12 cellular contexts compared by ENCODE assay signal in the genomic region with DNA sequence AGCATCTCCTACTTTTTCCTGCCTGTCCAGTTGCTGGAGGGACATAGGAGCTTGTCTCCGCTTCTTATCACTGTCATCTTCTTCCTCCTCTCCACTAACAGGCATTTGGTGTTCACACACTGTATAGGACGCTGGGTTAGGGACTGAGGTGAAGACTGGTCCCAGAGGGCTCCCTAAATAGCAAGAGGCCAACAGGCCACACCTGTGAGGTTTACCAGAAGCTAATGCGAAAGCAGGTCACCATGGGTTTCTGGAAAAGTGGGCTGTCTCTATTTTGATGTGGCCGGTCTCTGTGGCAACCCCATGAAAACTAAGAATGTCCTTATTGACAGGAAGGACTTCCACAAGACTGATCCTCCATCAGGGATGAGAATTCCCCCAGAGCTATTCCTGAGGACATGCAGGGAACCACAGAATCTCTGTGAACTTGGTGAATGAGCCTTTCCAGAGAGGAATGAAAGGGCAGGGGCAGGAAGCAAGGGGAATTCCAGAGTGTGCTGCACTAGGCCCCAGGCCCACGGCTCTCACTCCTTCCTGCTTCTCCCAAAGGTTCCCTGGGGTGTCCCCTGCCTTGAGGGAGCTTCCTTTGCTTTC.
DNase-seq lines count a peak whose midpoint lies in the region; ATAC-seq and TF ChIP-seq lines count a peak whose summit lies in the region.
"Had no signal": no experiment of that assay in that cellular context is flagged by ENCODE, and none has a peak within 500 bp of the region (broad histone marks: within the 10 kb centered on the region; RNA-seq: fewer than 3 reads in every experiment).

No MANE protein-coding gene starts in this region.

- no peak overlapping the region for H3K4me3 Mint-ChIP-seq in T-helper 1 cell treated with Interleukin-12 subunit alpha and Interleukin-12 subunit beta and Interleukin-4 antibody, amounts not matched to agents 30 μg/mL and 1 μg/mL, for 36 hours
- H3K4me3 Mint-ChIP-seq in stimulated activated naive CD8-positive, alpha-beta T cell treated with anti-CD3 and anti-CD28 coated beads, Interleukin-15, amount 100 ng/mL, for 72 hours, result no peak overlapping the region

- H3K79me2 ChIP-seq in OCI-LY3 (ENCODE audit: low read length), result no peaks in the 10 kb centered on the region; the same call in 1 of the 2 replicates

- H3K9me3 ChIP-seq in OCI-LY3 (ENCODE audit: insufficient read depth, low read length), result no peaks in the 10 kb centered on the region

- no peaks in the 10 kb centered on the region; the same call in 1 of the 2 replicates for H3K27me3 ChIP-seq in OCI-LY3 (ENCODE audit: low read depth, low read length)

- H3K27me3 Mint-ChIP-seq in T-helper 1 cell treated with Interleukin-12 subunit alpha and Interleukin-12 subunit beta and Interleukin-4 antibody, amounts not matched to agents 30 μg/mL and 1 μg/mL, for 36 hours (ENCODE audit: low read depth), result no peaks in the 10 kb centered on the region
- no peaks in the 10 kb centered on the region for H3K27me3 Mint-ChIP-seq in stimulated activated naive CD8-positive, alpha-beta T cell treated with anti-CD3 and anti-CD28 coated beads, Interleukin-15, amount 100 ng/mL, for 72 hours

- 0 out of 2 replicates have a peak overlapping the region, but pooled peaks have one; percentile 15 for H3K9ac ChIP-seq in OCI-LY3 (ENCODE audit: low read length)

- peak overlapping the region; percentile 15 for H3K27ac Mint-ChIP-seq in T-helper 1 cell treated with Interleukin-12 subunit alpha and Interleukin-12 subunit beta and Interleukin-4 antibody, amounts not matched to agents 30 μg/mL and 1 μg/mL, for 36 hours
- H3K27ac Mint-ChIP-seq in stimulated activated naive CD8-positive, alpha-beta T cell treated with anti-CD3 and anti-CD28 coated beads, Interleukin-15, amount 100 ng/mL, for 72 hours, result peak overlapping the region in 1 of 2 donors; percentile 66

- H3K9me3 Mint-ChIP-seq in T-helper 1 cell treated with Interleukin-12 subunit alpha and Interleukin-12 subunit beta and Interleukin-4 antibody, amounts not matched to agents 30 μg/mL and 1 μg/mL, for 36 hours, result no peaks in the 10 kb centered on the region
- H3K9me3 Mint-ChIP-seq in stimulated activated naive CD8-positive, alpha-beta T cell treated with anti-CD3 and anti-CD28 coated beads, Interleukin-15, amount 100 ng/mL, for 72 hours, result no peaks in the 10 kb centered on the region

- peaks cover 14% of the 10 kb centered on the region for H3K4me1 Mint-ChIP-seq in T-helper 1 cell treated with Interleukin-12 subunit alpha and Interleukin-12 subunit beta and Interleukin-4 antibody, amounts not matched to agents 30 μg/mL and 1 μg/mL, for 36 hours (ENCODE audit: low read depth)
- peaks cover 63% of the 10 kb centered on the region for H3K4me1 Mint-ChIP-seq in stimulated activated naive CD8-positive, alpha-beta T cell treated with anti-CD3 and anti-CD28 coated beads, Interleukin-15, amount 100 ng/mL, for 72 hours

- 0 out of 2 replicates have a peak, but pooled peaks cover 5% of the 10 kb centered on the region for H4K20me1 ChIP-seq in OCI-LY3 (ENCODE audit: insufficient read depth, low read length)

- peaks cover 64% of the 10 kb centered on the region for H3K4me1 ChIP-seq in OCI-LY3 (ENCODE audit: low read length)

- peak overlapping the region; percentile 64 for H3K27ac ChIP-seq in OCI-LY3 (ENCODE audit: low read length)
- H3K27ac ChIP-seq: 22Rv1 had no signal

- no peak overlapping the region for H2AFZ ChIP-seq in OCI-LY3 (ENCODE audit: low read depth, low read length)

- H3K4me2 ChIP-seq in OCI-LY3 (ENCODE audit: low read length), result peak overlapping the region; percentile 58

- peak overlapping the region; percentile 25; the same call in 1 of the 2 replicates for H3K4me3 ChIP-seq in OCI-LY3 (ENCODE audit: low read length)

- H3K36me3 ChIP-seq in OCI-LY3 (replicated peaks; ENCODE audit: low read depth, low read length), result no peaks in the 10 kb centered on the region

- no peak for TF ChIP-seq CTCF in OCI-LY3 (IDR thresholded peaks at IDR 0.05; ENCODE audit: low read depth, low read length)

- DNase-seq in T-helper 1 cell (no peak), NCI-H1436 (lab: John Stamatoyannopoulos, UW) (no peak), SW 1271 (lab: John Stamatoyannopoulos, UW) (no peak)
- no peak for DNase-seq in stimulated activated naive CD8-positive, alpha-beta T cell treated with anti-CD3 and anti-CD28 coated beads, Interleukin-15, amount 100 ng/mL, for 72 hours
- no peak for DNase-seq in stimulated activated CD4-positive, alpha-beta T cell treated with anti-CD3 and anti-CD28 coated beads, Interleukin-15, amount 100 ng/mL, for 24 hours
- DNase-seq: activated CD8-positive, alpha-beta memory T cell treated with anti-CD3 and anti-CD28 coated beads, Interleukin-2, amount 50 U/mL, for 48 hours; occipital lobe had no signal

- H3K36me3 Mint-ChIP-seq in T-helper 1 cell treated with Interleukin-12 subunit alpha and Interleukin-12 subunit beta and Interleukin-4 antibody, amounts not matched to agents 30 μg/mL and 1 μg/mL, for 36 hours (ENCODE audit: low read depth), result peaks cover 4% of the 10 kb centered on the region

- peak; percentile 59 for ATAC-seq in HG02885 (IDR thresholded peaks at IDR 0.05; ENCODE audit: poor library complexity, unreplicated experiment)
- ATAC-seq in stimulated activated naive CD8-positive, alpha-beta T cell treated with anti-CD3 and anti-CD28 coated beads, Interleukin-15, amount 100 ng/mL, for 72 hours, result peak; percentile 7
- ATAC-seq: Panc1 had no signal
